8 cellular contexts compared by ENCODE assay signal in the genomic region with DNA sequence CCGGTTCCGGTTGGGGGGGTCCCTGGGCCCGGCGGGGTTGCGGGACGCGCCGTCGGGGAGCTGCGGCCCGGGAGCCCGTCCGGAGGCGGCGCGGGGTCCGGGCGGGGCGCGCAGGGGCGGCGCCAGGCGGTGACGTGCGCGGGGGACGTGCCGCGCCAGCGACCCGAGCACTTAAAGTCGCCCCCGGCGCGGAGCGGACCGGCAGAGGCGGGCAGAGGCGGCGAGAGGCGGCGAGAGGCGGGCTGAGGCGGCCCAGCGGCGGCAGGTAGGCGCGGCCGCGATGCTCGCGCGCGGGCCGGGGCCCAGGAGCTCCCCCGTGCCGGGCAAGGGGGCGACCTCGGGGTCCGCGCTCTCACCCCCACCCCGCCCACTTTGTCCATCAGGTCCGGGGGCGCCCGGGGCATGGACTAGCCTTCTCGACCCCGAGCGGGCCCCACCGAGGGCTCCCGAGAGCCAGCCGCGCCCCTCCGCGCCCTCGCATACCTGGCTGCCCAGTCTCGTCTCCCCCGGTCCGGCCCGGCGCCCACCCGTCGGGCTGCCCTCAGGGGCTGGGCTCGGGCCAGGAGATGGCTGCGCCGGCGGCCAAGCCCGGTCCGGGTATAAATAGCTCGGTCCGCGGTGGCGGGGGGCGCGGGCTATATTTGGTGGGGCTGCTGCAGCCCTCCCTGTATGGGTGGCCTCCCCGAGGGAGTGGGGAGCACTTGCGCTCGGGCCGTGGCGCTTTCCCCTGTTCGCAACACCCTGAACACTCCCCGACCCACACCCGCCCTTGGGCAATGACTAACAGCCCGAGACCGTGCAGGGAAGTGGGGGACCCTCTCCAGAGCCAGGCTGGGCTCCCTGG. TPM values are rescaled to one million over a fixed set of nuclear protein-coding genes. Genes with fewer than 3 reads are reported as not detected.
DNase-seq lines count a peak whose midpoint lies in the region; ATAC-seq, FAIRE-seq and TF ChIP-seq lines count a peak whose summit lies in the region.

A gene (plus strand): TSS at position 201 of the 844 bp plus-strand sequence. CDS start 6,967 bp downstream, outside the sequence.

- H3K9me3 Mint-ChIP-seq in CD14-positive monocyte, result no peaks in the 10 kb centered on the region

- H3K9me3 ChIP-seq in HUES48 (ENCODE audit: control insufficient read depth, insufficient read depth, low read length) (no peaks in the 10 kb centered on the region), keratinocyte (ENCODE audit: control insufficient read depth, low read depth, low read length) (no peaks in the 10 kb centered on the region)

- peak within 1 kb of the TSS; percentile 69 for H3K4me2 ChIP-seq in keratinocyte (ENCODE audit: control insufficient read depth, extremely low read depth, insufficient read depth, low read depth, low read length)

- H3K27ac ChIP-seq in HUES48 (ENCODE audit: low read depth, low read length), result no peak within 1 kb of the TSS
- H3K27ac ChIP-seq in keratinocyte (ENCODE audit: control insufficient read depth, insufficient read depth, low read length), result peak within 1 kb of the TSS; percentile 20

- H4K20me1 ChIP-seq in keratinocyte (ENCODE audit: control insufficient read depth, extremely low read depth, insufficient read depth, low read length), result no peaks in the 10 kb centered on the region

- H3K36me3 Mint-ChIP-seq in CD14-positive monocyte, result peaks cover 3 to 13% of the 10 kb centered on the region in 2 donors

- no peak within 1 kb of the TSS for H3K9ac ChIP-seq in HUES48 (ENCODE audit: low read depth, low read length)
- peak within 1 kb of the TSS; percentile 76 for H3K9ac ChIP-seq in keratinocyte (ENCODE audit: control insufficient read depth, extremely low read depth, insufficient read depth, low read length)

- no peak for TF ChIP-seq CTCF in CD14-positive monocyte (IDR thresholded peaks at IDR 0.05)
- no peak for TF ChIP-seq CTCF in cardiac fibroblast (IDR thresholded peaks at IDR 0.05; ENCODE audit: low read depth, low read length)
- TF ChIP-seq CTCF in keratinocyte (optimal IDR thresholded peaks at IDR 0.05 in 1 of 3, IDR thresholded peaks at IDR 0.05 in 1 of 3, conservative IDR thresholded peaks at IDR 0.05 in 1 of 3; ENCODE audit: extremely low read depth in 1 of 3, insufficient read depth in 2 of 3, low read length in 3 of 3), result no peak

- peak within 1 kb of the TSS; percentile 37 for H2AFZ ChIP-seq in keratinocyte (ENCODE audit: control insufficient read depth, low read length)

- H3K4me1 ChIP-seq in HUES48 (ENCODE audit: control insufficient read depth, insufficient read depth, low read length) (no peaks in the 10 kb centered on the region; the same call in 1 of the 2 replicates), keratinocyte (ENCODE audit: control insufficient read depth, extremely low read depth, insufficient read depth, low read length) (peaks cover 13% of the 10 kb centered on the region)

- H3K79me2 ChIP-seq in keratinocyte (ENCODE audit: control insufficient read depth, insufficient read depth, low read length), result no peaks in the 10 kb centered on the region

- dilution Hi-C loops in keratinocyte (cut with MboI; ENCODE audit: extremely low pct_ligation_motif_present, low sequenced_read_pairs), result no loop called here

- H3K27ac Mint-ChIP-seq in CD14-positive monocyte, result peak within 1 kb of the TSS; percentile 87 to 94 (median 90)

- no peaks in the 10 kb centered on the region for H3K36me3 ChIP-seq in HUES48 (ENCODE audit: control insufficient read depth, insufficient read depth, low read length)
- no peaks in the 10 kb centered on the region for H3K36me3 ChIP-seq in keratinocyte (ENCODE audit: control insufficient read depth in 2 of 2, extremely low read depth in 1 of 2, insufficient read depth in 2 of 2, low read length in 2 of 2)

- H3K27me3 ChIP-seq in HUES48 (ENCODE audit: control insufficient read depth, insufficient read depth, low read length) (peaks cover 56% of the 10 kb centered on the region), keratinocyte (ENCODE audit: control insufficient read depth, extremely low read depth, insufficient read depth, low read length) (no peaks in the 10 kb centered on the region)

- ATAC-seq in GM19324 (IDR thresholded peaks at IDR 0.05; ENCODE audit: low FRiP score, unreplicated experiment), result peak; percentile 36

- H3K27me3 Mint-ChIP-seq in CD14-positive monocyte (ENCODE audit: low read depth in 3 of 3), result no peaks in the 10 kb centered on the region

- peak within 1 kb of the TSS; percentile 97 to 99 for H3K4me3 Mint-ChIP-seq in CD14-positive monocyte

- intact Hi-C loops in CD14-positive monocyte (cut with micrococcal nuclease), result loop anchor here in 1 of 2 donors (1.0 kb wide), 1 partner anchor 8 kb away; no protein-coding TSS in a partner anchor

- DNase-seq in CD14-positive monocyte (ENCODE audit: low spot score), result peak; percentile 69
- peak; percentile 53 for DNase-seq in T-helper 22 cell (ENCODE audit: low read depth)
- DNase-seq in cardiac fibroblast (ENCODE audit: low read depth in 2 of 2), result peak; percentile 77 to 88
- no peak for DNase-seq in keratinocyte (ENCODE audit: low read depth, low spot score)
- peak; percentile 53 to 69 for DNase-seq in stimulated activated CD4-positive, alpha-beta T cell treated with anti-CD3 and anti-CD28 coated beads, Interleukin-2, amount 100 ng/mL, for 24 hours
- no peak for DNase-seq in putamen (ENCODE audit: low spot score)

- H3K9me1 ChIP-seq in keratinocyte (ENCODE audit: control insufficient read depth, extremely low read depth, insufficient read depth, low read length), result no peaks in the 10 kb centered on the region

- FAIRE-seq in keratinocyte (lab: Jason Lieb, UNC), result no peak

- H3K4me3 ChIP-seq in HUES48 (ENCODE audit: low read depth, low read length), result peak within 1 kb of the TSS; percentile 58
- H3K4me3 ChIP-seq in cardiac fibroblast (replicated peaks in 1 of 2; ENCODE audit: low read depth in 2 of 2, low read length in 2 of 2), result peak within 1 kb of the TSS; percentile 78 to 88
- H3K4me3 ChIP-seq in keratinocyte (ENCODE audit: control insufficient read depth in 2 of 3, extremely low read depth in 1 of 3, insufficient read depth in 2 of 3, low read depth in 1 of 3, low read length in 3 of 3), result peak within 1 kb of the TSS; percentile 60 to 80 (median 73)

- H3K4me1 Mint-ChIP-seq in CD14-positive monocyte, result peaks cover 26% of the 10 kb centered on the region

RNA-seq across cellular contexts. Expression of the gene that starts here (rescaled TPM):
- 10 to 100 TPM; 26.3 to 35.3 TPM for polyA plus RNA-seq in CD14-positive monocyte
- polyA plus RNA-seq in keratinocyte, result 35.7 to 112 TPM (median 40.7 TPM) in 3 replicates
- polyA plus RNA-seq in keratinocyte (2011; ENCODE audit: low read depth), result 2.3 TPM
- 10.9 and 32.0 TPM in 2 replicates for polyA plus RNA-seq in keratinocyte (2011; cell fraction: cytosol; rRNA removed)
- polyA plus RNA-seq in keratinocyte (2011; cell fraction: nucleus; rRNA removed), result 83.4 and 104 TPM in 2 replicates
- polyA plus RNA-seq in keratinocyte (2012; ENCODE audit: low replicate concordance), result 17.6 and 73.8 TPM in 2 replicates
- 53.8 to 107 TPM (median 83.5 TPM) in 3 replicates for polyA minus RNA-seq in keratinocyte
- 181 TPM for polyA minus RNA-seq in keratinocyte (2011; cell fraction: cytosol; rRNA and poly(A)+ RNA removed)
- polyA minus RNA-seq in keratinocyte (2011; cell fraction: nucleus; rRNA and poly(A)+ RNA removed), result 161 and 170 TPM in 2 replicates

Comparison
In these comparisons a context has a peak if more than half of its experiments do, and no peak if none do; other contexts are left out.
1. DNase-seq: peak in CD14-positive monocyte (single experiment), T-helper 22 cell (single experiment), cardiac fibroblast (2 of 2) and stimulated activated CD4-positive, alpha-beta T cell treated with anti-CD3 and anti-CD28 coated beads, Interleukin-2, amount 100 ng/mL, for 24 hours (2 of 2); none in keratinocyte (single experiment) and putamen (single experiment).
2. Peak in every context shown above with its lines, with median percentiles within 50 percentile points of each other: H3K4me3 ChIP-seq.